Comparison of ENCODE assay signal across 28 cellular contexts in genomic region chr19:8030906-8031305, GRCh38. TPM values are rescaled to one million over a fixed set of nuclear protein-coding genes. Genes with fewer than 3 reads are reported as not detected.
A peak's percentile ranks its signal among the peaks of the same experiment; 100 is the strongest.
DNase-seq lines count a peak whose midpoint lies in the region; ATAC-seq, FAIRE-seq and TF ChIP-seq lines count a peak whose summit lies in the region.
"Had no signal": no experiment of that assay in that cellular context is flagged by ENCODE, and none has a peak within 500 bp of the region (broad histone marks: within the 10 kb centered on the region; RNA-seq: fewer than 3 reads in every experiment).

No MANE protein-coding gene starts in this region.

- no peaks in the 10 kb centered on the region for H3K36me3 ChIP-seq in HepG2 (replicated peaks in 1 of 2; ENCODE audit: control insufficient read depth in 1 of 2, insufficient read depth in 2 of 2, low read length in 2 of 2)
- H3K36me3 ChIP-seq in right lobe of liver, result no peaks in the 10 kb centered on the region
- H3K36me3 ChIP-seq in NT2/D1 (ENCODE audit: insufficient read depth, insufficient read length, low read length), result no peaks in the 10 kb centered on the region
- H3K36me3 ChIP-seq in adrenal gland (replicated peaks in 1 of 2), result no peaks in the 10 kb centered on the region
- no peaks in the 10 kb centered on the region for H3K36me3 ChIP-seq in esophagus muscularis mucosa
- H3K36me3 ChIP-seq: HAP-1 had no signal

- H3K9me3 ChIP-seq in HepG2 (ENCODE audit: low read length) (no peaks in the 10 kb centered on the region), right lobe of liver (no peaks in the 10 kb centered on the region), NT2/D1 (ENCODE audit: insufficient read depth, low read length) (no peaks in the 10 kb centered on the region), adrenal gland (replicated peaks in 1 of 3) (no peaks in the 10 kb centered on the region), esophagus muscularis mucosa (no peaks in the 10 kb centered on the region)
- H3K9me3 ChIP-seq: HAP-1 had no signal

- POLR2A ChIA-PET in HepG2 (lab: Yijun Ruan, JAX), result no interaction called here

- H3K27ac ChIP-seq in HepG2 (ENCODE audit: extremely low read length, insufficient read depth, low read length), result no peak overlapping the region
- no peak overlapping the region for H3K27ac ChIP-seq in right lobe of liver
- H3K27ac ChIP-seq in adrenal gland, result no peak overlapping the region
- no peak overlapping the region for H3K27ac ChIP-seq in esophagus muscularis mucosa (replicated peaks in 1 of 4)

- TF ChIP-seq EP300 in HepG2 (IDR thresholded peaks at IDR 0.05; ENCODE audit: low read depth in 2 of 2, low read length in 2 of 2) (no peak), HepG2 (CRISPR knock-in tag; IDR thresholded peaks at IDR 0.05; ENCODE audit: borderline replicate concordance) (no peak), esophagus muscularis mucosa (IDR thresholded peaks at IDR 0.05) (no peak)

- 80% methylated on average over 5 of the region's 6 CpGs for WGBS in HepG2 (ENCODE audit: low lambda C conversion rate)
- 42% methylated on average over 2 of the region's 6 CpGs for WGBS in right lobe of liver (ENCODE audit: insufficient coverage, low coverage, low lambda C conversion rate, missing lambda C conversion rate)
- WGBS in adrenal gland, 4 donors, result 77 to 91% (median 87%) methylated on average over 5 to 6 of the region's 6 CpGs
- WGBS in esophagus muscularis mucosa, result 91% methylated on average over 6 of the region's 6 CpGs

- no peak overlapping the region for H3K9ac ChIP-seq in HepG2 (ENCODE audit: insufficient read depth, low read depth, low read length)
- H3K9ac ChIP-seq in NT2/D1 (ENCODE audit: insufficient read length, low read depth), result peak overlapping the region; percentile 44

- in situ Hi-C loops in HepG2 (cut with HindIII; ENCODE audit: extremely low pct_ligation_motif_present, low pct_unique_long_range_greater_than_20kb), result no loop called here

- H3K4me3 ChIP-seq in HepG2 (replicated peaks in 1 of 3; ENCODE audit: insufficient read depth in 1 of 3, low read depth in 2 of 3, low read length in 3 of 3) (no peak overlapping the region), right lobe of liver (no peak overlapping the region), NT2/D1 (ENCODE audit: insufficient read length, low read depth) (no peak overlapping the region), adrenal gland (no peak overlapping the region), esophagus muscularis mucosa (no peak overlapping the region)
- H3K4me3 ChIP-seq: GM12878, HAP-1 had no signal

- CTCF ChIA-PET in HepG2 (lab: Yijun Ruan, JAX; ENCODE audit: low intra/inter-chr PET ratio, low total read pairs), result no interaction called here

- H3K27me3 ChIP-seq in HepG2 (ENCODE audit: control insufficient read depth in 1 of 2, insufficient read depth in 2 of 2, low read length in 2 of 2) (no peaks in the 10 kb centered on the region; a peak in 3 of 5 replicates), right lobe of liver (no peaks in the 10 kb centered on the region), NT2/D1 (ENCODE audit: insufficient read depth, insufficient read length) (no peaks in the 10 kb centered on the region), adrenal gland (no peaks in the 10 kb centered on the region), esophagus muscularis mucosa (peaks cover 0 to 15% (median 0%) of the 10 kb centered on the region in 4 donors)

- H3K4me1 ChIP-seq in HepG2 (ENCODE audit: insufficient read depth, low read length) (peaks cover 40% of the 10 kb centered on the region), right lobe of liver (no peaks in the 10 kb centered on the region), NT2/D1 (ENCODE audit: insufficient read depth, insufficient read length) (peaks cover 3% of the 10 kb centered on the region), adrenal gland (replicated peaks in 1 of 2) (no peaks in the 10 kb centered on the region), esophagus muscularis mucosa (no peaks in the 10 kb centered on the region)
- H3K4me1 ChIP-seq: HAP-1 had no signal

- no TSS peak for BruUV-seq in HepG2 (replicated peaks; lab: Mats Ljungman, UMichigan)

- intact Hi-C loops in HepG2 (cut with micrococcal nuclease; ENCODE audit: unreplicated experiment), result no loop called here
- intact Hi-C loops in right lobe of liver (cut with DNase I), result no loop called here
- intact Hi-C loops in adrenal gland (cut with DNase I), result no loop called here
- intact Hi-C loops in esophagus muscularis mucosa (cut with DNase I), result no loop called here

- TF ChIP-seq RAD21 in HepG2 (CRISPR knock-in tag; IDR thresholded peaks at IDR 0.05), result no peak

- no peak for TF ChIP-seq CTCF in HepG2 (CRISPR knock-in tag; IDR thresholded peaks at IDR 0.05)
- TF ChIP-seq CTCF in right lobe of liver (IDR thresholded peaks at IDR 0.05), result no peak
- TF ChIP-seq CTCF in adrenal gland (IDR thresholded peaks at IDR 0.05), result no peak
- TF ChIP-seq CTCF in esophagus muscularis mucosa (IDR thresholded peaks at IDR 0.05), result no peak

- H2AFZ ChIP-seq in HepG2 (ENCODE audit: low read length), result no peak overlapping the region

- H3K79me2 ChIP-seq in HepG2 (ENCODE audit: insufficient read depth, low read length), result no peaks in the 10 kb centered on the region

- DNase-seq in HepG2 (ENCODE audit: low spot score) (no peak), right lobe of liver (no peak), NT2/D1 (ENCODE audit: low read depth, low spot score) (no peak), foreskin melanocyte (peak; percentile 33), adrenal gland (no peak), esophagus muscularis mucosa (ENCODE audit: extremely low spot score) (no peak), NCI-H1105 (lab: John Stamatoyannopoulos, UW) (no peak), NCI-H1092 treated with DMSO at 0.1 percent for 48 hours (lab: John Stamatoyannopoulos, UW) (no peak)
- DNase-seq: 8988T, ACHN, DMS53, GOT3, HFFc6, Kasumi-1, NCI-H1417 treated with DMSO at 0.1 percent for 48 hours, NCI-H1694 treated with DMSO at 0.1 percent for 48 hours, NCI-H2081, NCI-H2227 treated with DMSO at 0.1 percent for 48 hours, NCI-H526 treated with DMSO at 0.1 percent for 48 hours, SIG-M5 had no signal

- ATAC-seq in HepG2, result no peak
- ATAC-seq in right lobe of liver, result no peak
- ATAC-seq: GM12878 had no signal

- H3K4me2 ChIP-seq in HepG2 (ENCODE audit: low read depth, low read length), result no peak overlapping the region

- FAIRE-seq in HepG2 (lab: Jason Lieb, UNC), result no peak
- FAIRE-seq: G401.6, GM12878, RCC 7860 had no signal

- H4K20me1 ChIP-seq in HepG2 (ENCODE audit: insufficient read depth, low read length), result no peaks in the 10 kb centered on the region

- no peak for TF ChIP-seq POLR2A in HepG2 (IDR thresholded peaks at IDR 0.05; ENCODE audit: insufficient read depth in 1 of 2, low read depth in 2 of 2, low read length in 2 of 2)
- TF ChIP-seq POLR2A in right lobe of liver (IDR thresholded peaks at IDR 0.05), result no peak
- TF ChIP-seq POLR2A in adrenal gland (IDR thresholded peaks at IDR 0.05), result no peak
- no peak for TF ChIP-seq POLR2A in esophagus muscularis mucosa (IDR thresholded peaks at IDR 0.05; ENCODE audit: low read depth)

RNA-seq across cellular contexts. Expression of gene CCL25, which starts 21.7 kb away (rescaled TPM):
- total RNA-seq in HepG2 (2016; rRNA removed; fragmentation: Illumina TruSeq; extraction: Trizol) (not detected in 2 replicates), right lobe of liver (under 1 TPM in 1 of 6 experiments, not detected in 5; 0.51 TPM), adrenal gland (under 1 TPM in 1 of 8 donors, not detected in 7; 0.78 TPM), esophagus muscularis mucosa (not detected)
- not detected in 2 replicates for total RNA-seq in HepG2 (2016; cell fraction: cytosol; rRNA removed; fragmentation: Illumina TruSeq; extraction: Trizol; ENCODE audit: low read depth)
- not detected in 2 replicates for total RNA-seq in HepG2 (2016; cell fraction: insoluble cytoplasmic fraction; rRNA removed; fragmentation: Illumina TruSeq; extraction: Trizol)
- not detected in 2 replicates for total RNA-seq in HepG2 (2016; cell fraction: membrane; rRNA removed; fragmentation: Illumina TruSeq; extraction: Trizol)
- not detected in 2 replicates for total RNA-seq in HepG2 (2016; cell fraction: nucleus; rRNA removed; fragmentation: Illumina TruSeq; extraction: Trizol)
- polyA plus RNA-seq in HepG2 (2011; rRNA removed) (not detected in 2 replicates), adrenal gland (not detected)
- not detected in 2 replicates for polyA plus RNA-seq in HepG2 (2011; cell fraction: cytosol; rRNA removed)
- not detected in 2 replicates for polyA plus RNA-seq in HepG2 (2011; cell fraction: nucleus; rRNA removed)
- not detected in 2 replicates for polyA plus RNA-seq in HepG2 (2012)
- polyA plus RNA-seq in HepG2 (2016; cell fraction: cytosol; fragmentation: Illumina TruSeq; extraction: Trizol; ENCODE audit: low read depth), result not detected in 2 replicates
- not detected in 2 replicates for polyA plus RNA-seq in HepG2 (2016; cell fraction: insoluble cytoplasmic fraction; fragmentation: Illumina TruSeq; extraction: Trizol; ENCODE audit: low read depth)
- polyA plus RNA-seq in HepG2 (2016; cell fraction: membrane; fragmentation: Illumina TruSeq; extraction: Trizol; ENCODE audit: low read depth), result not detected in 2 replicates
- polyA plus RNA-seq in HepG2 (2016; cell fraction: nucleus; fragmentation: Illumina TruSeq; extraction: Trizol; ENCODE audit: insufficient read depth, low read depth), result not detected in 2 replicates
- not detected in 2 replicates for polyA minus RNA-seq in HepG2 (2011; rRNA and poly(A)+ RNA removed; ENCODE audit: low replicate concordance)
- polyA minus RNA-seq in HepG2 (2011; cell fraction: cytosol; rRNA and poly(A)+ RNA removed), result not detected in 2 replicates
- not detected in 2 replicates for polyA minus RNA-seq in HepG2 (2011; cell fraction: nucleus; rRNA and poly(A)+ RNA removed)
- total RNA-seq: Daoy, HFFc6, MCF 10A, NCI-H460 had no signal
- polyA plus RNA-seq: BJ had no signal

RNA-seq across cellular contexts. Expression of gene ELAVL1, which starts 25.5 kb away (rescaled TPM):
- total RNA-seq in HepG2 (2016; rRNA removed; fragmentation: Illumina TruSeq; extraction: Trizol) (38.4 and 58.2 TPM in 2 replicates), right lobe of liver (10 to 100 TPM; 25.3 to 33.6 (median 30.3) TPM), adrenal gland (10 to 100 TPM; 16.8 to 78.9 (median 67.5) TPM), esophagus muscularis mucosa (10 to 100 TPM; 27.0 to 49.1 (median 38.3) TPM)
- total RNA-seq in HepG2 (2016; cell fraction: cytosol; rRNA removed; fragmentation: Illumina TruSeq; extraction: Trizol; ENCODE audit: low read depth), result 8.6 and 10.0 TPM in 2 replicates
- total RNA-seq in HepG2 (2016; cell fraction: insoluble cytoplasmic fraction; rRNA removed; fragmentation: Illumina TruSeq; extraction: Trizol), result 41.2 and 51.9 TPM in 2 replicates
- 24.1 and 24.3 TPM in 2 replicates for total RNA-seq in HepG2 (2016; cell fraction: membrane; rRNA removed; fragmentation: Illumina TruSeq; extraction: Trizol)
- 22.6 and 27.5 TPM in 2 replicates for total RNA-seq in HepG2 (2016; cell fraction: nucleus; rRNA removed; fragmentation: Illumina TruSeq; extraction: Trizol)
- polyA plus RNA-seq in HepG2 (2011; rRNA removed) (25.6 and 27.9 TPM in 2 replicates), adrenal gland (10 to 100 TPM; 12.8 to 53.5 (median 15.9) TPM)
- polyA plus RNA-seq in HepG2 (2011; cell fraction: cytosol; rRNA removed), result 35.9 and 37.1 TPM in 2 replicates
- polyA plus RNA-seq in HepG2 (2011; cell fraction: nucleus; rRNA removed), result 16.7 and 17.2 TPM in 2 replicates
- polyA plus RNA-seq in HepG2 (2012), result 37.6 and 45.7 TPM in 2 replicates
- 16.8 and 20.9 TPM in 2 replicates for polyA plus RNA-seq in HepG2 (2016; cell fraction: cytosol; fragmentation: Illumina TruSeq; extraction: Trizol; ENCODE audit: low read depth)
- 86.4 and 99.7 TPM in 2 replicates for polyA plus RNA-seq in HepG2 (2016; cell fraction: insoluble cytoplasmic fraction; fragmentation: Illumina TruSeq; extraction: Trizol; ENCODE audit: low read depth)
- polyA plus RNA-seq in HepG2 (2016; cell fraction: membrane; fragmentation: Illumina TruSeq; extraction: Trizol; ENCODE audit: low read depth), result 22.9 and 27.5 TPM in 2 replicates
- polyA plus RNA-seq in HepG2 (2016; cell fraction: nucleus; fragmentation: Illumina TruSeq; extraction: Trizol; ENCODE audit: insufficient read depth, low read depth), result 51.0 and 52.2 TPM in 2 replicates
- polyA minus RNA-seq in HepG2 (2011; rRNA and poly(A)+ RNA removed; ENCODE audit: low replicate concordance), result 35.9 and 54.6 TPM in 2 replicates
- 26.8 and 28.9 TPM in 2 replicates for polyA minus RNA-seq in HepG2 (2011; cell fraction: cytosol; rRNA and poly(A)+ RNA removed)
- 7.3 and 10.2 TPM in 2 replicates for polyA minus RNA-seq in HepG2 (2011; cell fraction: nucleus; rRNA and poly(A)+ RNA removed)
